ENCODE assay signal across 9 cellular contexts in the genomic region with DNA sequence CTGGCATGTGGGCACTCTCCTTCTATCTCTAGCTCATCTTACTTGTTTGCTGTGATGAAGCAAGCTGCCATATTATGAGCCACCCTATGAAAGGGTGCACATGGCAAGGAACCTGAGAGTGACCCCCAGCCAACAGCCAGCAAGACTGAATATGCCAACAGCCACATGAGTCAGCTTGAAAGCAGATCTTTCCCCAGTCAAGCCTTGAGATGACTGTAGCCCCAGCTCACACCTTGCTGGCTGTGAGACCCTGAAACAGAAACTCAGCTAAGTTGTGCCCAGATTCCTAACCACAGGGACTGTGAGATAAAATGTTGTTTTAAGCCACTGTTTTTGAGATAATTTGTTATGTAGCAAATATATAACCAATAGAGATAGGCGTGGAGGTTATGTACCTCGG. TPM values are rescaled to one million over a fixed set of nuclear protein-coding genes. Genes with fewer than 3 reads are reported as not detected.
DNase-seq lines count a peak whose midpoint lies in the region; ATAC-seq, FAIRE-seq and TF ChIP-seq lines count a peak whose summit lies in the region.
"Had no signal": no experiment of that assay in that cellular context is flagged by ENCODE, and none has a peak within 500 bp of the region (broad histone marks: within the 10 kb centered on the region; RNA-seq: fewer than 3 reads in every experiment).

No MANE protein-coding gene starts in this region.

- no peaks in the 10 kb centered on the region for H3K27me3 Mint-ChIP-seq in mesothelial cell of epicardium (ENCODE audit: low read depth)

- TF ChIP-seq CTCF in GM12865 (IDR thresholded peaks at IDR 0.05; ENCODE audit: insufficient read depth, low read depth, low read length, missing control alignments) (no peak), choroid plexus epithelial cell (conservative IDR thresholded peaks at IDR 0.05; ENCODE audit: low read depth, low read length) (no peak), mesothelial cell of epicardium (IDR thresholded peaks at IDR 0.05; ENCODE audit: unreplicated experiment) (no peak)

- H3K4me3 ChIP-seq in GM12865 (ENCODE audit: low read depth, low read length) (no peak overlapping the region), choroid plexus epithelial cell (ENCODE audit: low read depth, low read length) (no peak overlapping the region)

- TF ChIP-seq POLR2A in H54 (IDR thresholded peaks at IDR 0.05; ENCODE audit: low read depth, low read length) = no peak

- FAIRE-seq in H54 (lab: Jason Lieb, UNC) (no peak), frontal cortex (lab: Jason Lieb, UNC) (no peak)

- H3K36me3 Mint-ChIP-seq in mesothelial cell of epicardium = peaks cover 2% of the 10 kb centered on the region

- no peak overlapping the region for H3K27ac Mint-ChIP-seq in mesothelial cell of epicardium

- peaks cover 16% of the 10 kb centered on the region for H3K9me3 Mint-ChIP-seq in mesothelial cell of epicardium

- H3K4me3 Mint-ChIP-seq in mesothelial cell of epicardium = no peak overlapping the region

- peak; percentile 96 for ATAC-seq in GM19463 (IDR thresholded peaks at IDR 0.05; ENCODE audit: unreplicated experiment)
- ATAC-seq in HG03432 (IDR thresholded peaks at IDR 0.05; ENCODE audit: unreplicated experiment) = peak; percentile 86

- no peaks in the 10 kb centered on the region for H3K4me1 Mint-ChIP-seq in mesothelial cell of epicardium

- DNase-seq in GM12865 (ENCODE audit: low read depth) = peak; percentile 78
- DNase-seq in choroid plexus epithelial cell (ENCODE audit: low read depth) = peak; percentile 23
- DNase-seq in mesothelial cell of epicardium (ENCODE audit: low spot score in 2 of 2, unreplicated experiment in 2 of 2) = no peak
- DNase-seq in H54 (ENCODE audit: insufficient read length, low spot score) = no peak
- DNase-seq in GF-D8 (lab: John Stamatoyannopoulos, UW) = no peak
- DNase-seq in frontal cortex (ENCODE audit: low spot score in 2 of 2) = no peak
- DNase-seq: SHP77 had no signal

RNA-seq across cellular contexts. Expression of a gene that starts 36.2 kb away (rescaled TPM):
- total RNA-seq in mesothelial cell of epicardium (128 to 134 TPM (median 128 TPM) in 3 replicates), frontal cortex (62.4 TPM)

Comparison
In these comparisons a context has a peak if more than half of its experiments do, and no peak if none do; other contexts are left out.
1. DNase-seq: peak in GM12865 (single experiment) and choroid plexus epithelial cell (single experiment); none in mesothelial cell of epicardium (0 of 2), H54 (single experiment), GF-D8 (single experiment) and frontal cortex (0 of 2).